2 cellular contexts compared by ENCODE assay signal in genomic region chr2:45191972-45192371, GRCh38.
TF ChIP-seq lines count a peak whose summit lies in the region.

No MANE protein-coding gene starts in this region.

TF ChIP-seq in SK-N-SH, 30 proteins besides CTCF, POLR2A, EP300 and RAD21 (continued from another document):
- TF ChIP-seq ZBTB33 (IDR thresholded peaks at IDR 0.05; ENCODE audit: borderline replicate concordance, low read depth) (no peak), REST (IDR thresholded peaks at IDR 0.05; ENCODE audit: low read depth, low read length) (no peak), SIN3A (IDR thresholded peaks at IDR 0.05; ENCODE audit: borderline replicate concordance, low read depth, low read length) (no peak), TCF12 (IDR thresholded peaks at IDR 0.05) (no peak), TEAD4 (IDR thresholded peaks at IDR 0.05; ENCODE audit: borderline replicate concordance, insufficient read depth) (no peak), RCOR1 (IDR thresholded peaks at IDR 0.05; ENCODE audit: low read length) (no peak), JUND (IDR thresholded peaks at IDR 0.05) (no peak), USF1 (IDR thresholded peaks at IDR 0.05; ENCODE audit: borderline replicate concordance, low read depth) (no peak)

TF ChIP-seq in SK-N-SH treated with all-trans-retinoic acid at 6 μM for 48 hours, 23 proteins besides CTCF, POLR2A, EP300 and RAD21 (continued from another document):
- TF ChIP-seq POU6F1 (CRISPR knock-in tag; IDR thresholded peaks at IDR 0.05; ENCODE audit: borderline replicate concordance, low read depth), result no peak
- no peak for TF ChIP-seq ISL1 (CRISPR knock-in tag; IDR thresholded peaks at IDR 0.05)
- no peak for TF ChIP-seq ZFP30 (CRISPR knock-in tag; IDR thresholded peaks at IDR 0.05)
